In genomic region chr6:109456283-109456583, GRCh38 we compare ENCODE assay signal across 8 cellular contexts. TPM values are rescaled to one million over a fixed set of nuclear protein-coding genes. Genes with fewer than 3 reads are reported as not detected.
DNase-seq lines count a peak whose midpoint lies in the region; ATAC-seq, FAIRE-seq and TF ChIP-seq lines count a peak whose summit lies in the region.

No MANE protein-coding gene starts in this region.

- H3K9me3 ChIP-seq in hepatocyte (ENCODE audit: low read depth) (no peaks in the 10 kb centered on the region), skeletal muscle satellite cell (replicated peaks; ENCODE audit: low read length) (no peaks in the 10 kb centered on the region)

- H3K27ac ChIP-seq in GM23338 (ENCODE audit: low read depth) (no peak overlapping the region), hepatocyte (peak overlapping the region; percentile 87)

- peaks cover 6% of the 10 kb centered on the region; the same call in 1 of the 2 replicates for H4K20me1 ChIP-seq in GM23338 (replicated peaks; ENCODE audit: insufficient read depth)
- H4K20me1 ChIP-seq in hepatocyte (ENCODE audit: insufficient read depth, poor library complexity, severe bottlenecking), result no peaks in the 10 kb centered on the region

- H3K4me1 Mint-ChIP-seq in GM23338, result peaks cover 38% of the 10 kb centered on the region
- peaks cover 63% of the 10 kb centered on the region for H3K4me1 Mint-ChIP-seq in activated CD4-positive, alpha-beta memory T cell treated with anti-CD3 and anti-CD28 coated beads for 36 hours (ENCODE audit: low read depth)

- peaks cover 9% of the 10 kb centered on the region; the same call in 1 of the 2 replicates for H3F3A ChIP-seq in GM23338 (replicated peaks; ENCODE audit: low read depth)

- no peak for TF ChIP-seq POLR2A in GM12891 (IDR thresholded peaks at IDR 0.05; ENCODE audit: low read depth, low read length)

- H3K9ac ChIP-seq in skeletal muscle satellite cell (ENCODE audit: low read depth, low read length), result peak overlapping the region; percentile 77

- POLR2A ChIA-PET in activated CD4-positive, alpha-beta memory T cell treated with anti-CD3 and anti-CD28 coated beads for 36 hours (lab: Charles Lee), result interaction anchor here (0.5 to 5.5 kb wide), 6 partner anchors 12 to 284 kb away, joined by 4 to 37 read pairs (median 10); partner anchors contain the start of genes CD164, PPIL6, SMPD2 and ZBTB24

- peak; percentile 71 for DNase-seq in GM23338 (ENCODE audit: low spot score)
- DNase-seq in activated CD4-positive, alpha-beta memory T cell treated with anti-CD3 and anti-CD28 coated beads for 36 hours, result no peak
- no peak for DNase-seq in hepatocyte (ENCODE audit: low spot score)
- no peak for DNase-seq in stimulated activated CD4-positive, alpha-beta T cell treated with anti-CD3 and anti-CD28 coated beads, Interleukin-2, amount 100 ng/mL, for 24 hours
- no peak for DNase-seq in RKO (ENCODE audit: low spot score)
- no peak for DNase-seq in GM12891 (ENCODE audit: insufficient read length, low spot score)

- H3K79me2 ChIP-seq in GM23338 (replicated peaks; ENCODE audit: insufficient read depth), result no peaks in the 10 kb centered on the region
- H3K79me2 ChIP-seq in hepatocyte, result peaks cover 6% of the 10 kb centered on the region

- 6% methylated on average over 20 of the region's 20 CpGs for WGBS in hepatocyte (ENCODE audit: low lambda C conversion rate, missing lambda C conversion rate)

- H3K27me3 Mint-ChIP-seq in GM23338 (ENCODE audit: insufficient read depth, low read depth, poor library complexity), result peaks cover 27% of the 10 kb centered on the region
- H3K27me3 Mint-ChIP-seq in activated CD4-positive, alpha-beta memory T cell treated with anti-CD3 and anti-CD28 coated beads for 36 hours, result no peaks in the 10 kb centered on the region

- H3K4me3 Mint-ChIP-seq in GM23338, result peak overlapping the region; percentile 97
- peak overlapping the region; percentile 11 for H3K4me3 Mint-ChIP-seq in activated CD4-positive, alpha-beta memory T cell treated with anti-CD3 and anti-CD28 coated beads for 36 hours

- no peaks in the 10 kb centered on the region for H3K9me3 Mint-ChIP-seq in GM23338
- H3K9me3 Mint-ChIP-seq in activated CD4-positive, alpha-beta memory T cell treated with anti-CD3 and anti-CD28 coated beads for 36 hours, result no peaks in the 10 kb centered on the region

- no peak overlapping the region for H3K27ac Mint-ChIP-seq in GM23338
- H3K27ac Mint-ChIP-seq in activated CD4-positive, alpha-beta memory T cell treated with anti-CD3 and anti-CD28 coated beads for 36 hours, result no peak overlapping the region

- peaks cover 8% of the 10 kb centered on the region; the same call in 2 of the 3 replicates for H3K36me3 Mint-ChIP-seq in GM23338 (ENCODE audit: low read depth)
- peaks cover 18% of the 10 kb centered on the region for H3K36me3 Mint-ChIP-seq in activated CD4-positive, alpha-beta memory T cell treated with anti-CD3 and anti-CD28 coated beads for 36 hours

- H3K4me1 ChIP-seq in GM23338 (ENCODE audit: insufficient read depth) (peaks cover 30% of the 10 kb centered on the region), hepatocyte (ENCODE audit: insufficient read depth) (peaks cover 10% of the 10 kb centered on the region), skeletal muscle satellite cell (ENCODE audit: control insufficient read depth, insufficient read depth, low read length) (peaks cover 39% of the 10 kb centered on the region)

- intact Hi-C loops in activated CD4-positive, alpha-beta memory T cell treated with anti-CD3 and anti-CD28 coated beads for 36 hours (cut with micrococcal nuclease), result loop anchor here (5.0 kb wide), 3 partner anchors 269 to 894 kb away; partner anchors contain the start of genes FOXO3 and SESN1

- H3K36me3 ChIP-seq in GM23338 (ENCODE audit: insufficient read depth) (peaks cover 2% of the 10 kb centered on the region; the same call in 1 of the 2 replicates), hepatocyte (replicated peaks; ENCODE audit: insufficient read depth, low read depth) (no peaks in the 10 kb centered on the region), skeletal muscle satellite cell (ENCODE audit: insufficient read depth, low read length) (peaks cover 27% of the 10 kb centered on the region)

- ATAC-seq in GM23338, result no peak; the same call in 2 of the 3 replicates
- ATAC-seq in GM18909 (IDR thresholded peaks at IDR 0.05; ENCODE audit: poor library complexity, unreplicated experiment), result no peak

- H2AFZ ChIP-seq in GM23338 (peak overlapping the region; percentile 95), hepatocyte (peak overlapping the region; percentile 98)

- CTCF ChIA-PET in activated CD4-positive, alpha-beta memory T cell treated with anti-CD3 and anti-CD28 coated beads for 36 hours (lab: Charles Lee), result interaction anchor here (1.4 to 5.4 kb wide), 2 partner anchors 12 to 73 kb away, joined by 5 to 37 read pairs; no protein-coding TSS in a partner anchor

- no peak for TF ChIP-seq CTCF in GM23338 (conservative IDR thresholded peaks at IDR 0.05; ENCODE audit: low read depth in 2 of 2)
- no peak for TF ChIP-seq CTCF in hepatocyte (IDR thresholded peaks at IDR 0.05; ENCODE audit: poor library complexity)

- H3K4me3 ChIP-seq in GM23338 (peak overlapping the region; percentile 94), hepatocyte (peak overlapping the region; percentile 95), skeletal muscle satellite cell (ENCODE audit: low read length) (peak overlapping the region; percentile 95)

- peak overlapping the region; percentile 85 for H3K4me2 ChIP-seq in GM23338
- H3K4me2 ChIP-seq in hepatocyte, result peak overlapping the region; percentile 93
- peak overlapping the region; percentile 93 for H3K4me2 ChIP-seq in skeletal muscle satellite cell (ENCODE audit: low read length)

- H3K27me3 ChIP-seq in GM23338 (ENCODE audit: insufficient read depth) (no peaks in the 10 kb centered on the region; the same call in 1 of the 2 replicates), hepatocyte (no peaks in the 10 kb centered on the region), skeletal muscle satellite cell (ENCODE audit: control insufficient read depth, insufficient read depth, low read length) (no peaks in the 10 kb centered on the region)

- no peak for FAIRE-seq in GM12891 (lab: Jason Lieb, UNC)

- no peaks in the 10 kb centered on the region for H3K9me2 ChIP-seq in GM23338 (ENCODE audit: insufficient read depth)
- H3K9me2 ChIP-seq in hepatocyte (replicated peaks; ENCODE audit: insufficient read depth), result no peaks in the 10 kb centered on the region

TF ChIP-seq in GM23338, 12 proteins besides CTCF, POLR2A, EP300 and RAD21 (continues in another document):
- TF ChIP-seq ZNF114 (CRISPR knock-in tag; IDR thresholded peaks at IDR 0.05) (no peak), ETS1 (IDR thresholded peaks at IDR 0.05) (no peak), ZNF331 (CRISPR knock-in tag; IDR thresholded peaks at IDR 0.05; ENCODE audit: low read depth) (no peak)

TF ChIP-seq in GM12891, 5 proteins besides CTCF, POLR2A, EP300 and RAD21:
- no peak for TF ChIP-seq TAF1 (IDR thresholded peaks at IDR 0.05; ENCODE audit: low read depth, low read length)
- no peak for TF ChIP-seq PAX5 (IDR thresholded peaks at IDR 0.05; ENCODE audit: insufficient read depth, low read length, severe bottlenecking)
- no peak for TF ChIP-seq SPI1 (IDR thresholded peaks at IDR 0.05; ENCODE audit: low read depth, low read length)
- no peak for TF ChIP-seq POLR2AphosphoS5 (IDR thresholded peaks at IDR 0.05; ENCODE audit: low read depth, low read length)
- TF ChIP-seq POU2F2 (IDR thresholded peaks at IDR 0.05; ENCODE audit: low read depth, low read length), result no peak

RNA-seq across cellular contexts. Expression of gene MICAL1, which starts 0.7 kb away (rescaled TPM):
- 77.8 TPM in 2 replicates for total RNA-seq in GM23338 (2014; rRNA removed; shearing (Covaris generic))
- polyA plus RNA-seq in GM23338 (2016; fragmentation: Nextera tagmentation; extraction: Ambion mirVana), result 23.7 and 27.8 TPM in 2 replicates
- 10 to 100 TPM; 39.4 to 45.0 TPM for total RNA-seq in activated CD4-positive, alpha-beta memory T cell treated with anti-CD3 and anti-CD28 coated beads for 36 hours
- 38.2 and 46.5 TPM in 2 replicates for total RNA-seq in hepatocyte
- polyA plus RNA-seq in hepatocyte, result 51.2 and 52.7 TPM in 2 replicates
- total RNA-seq in skeletal muscle satellite cell (2012; rRNA removed), result 64.2 and 69.5 TPM in 2 replicates
- polyA plus RNA-seq in GM12891 (2012; ENCODE audit: low read depth, missing spikeins), result 39.9 TPM

RNA-seq across cellular contexts. Expression of gene SMPD2, which starts 15.7 kb away (rescaled TPM):
- 10.9 and 12.6 TPM in 2 replicates for total RNA-seq in GM23338 (2014; rRNA removed; shearing (Covaris generic))
- 4.9 and 5.6 TPM in 2 replicates for polyA plus RNA-seq in GM23338 (2016; fragmentation: Nextera tagmentation; extraction: Ambion mirVana)
- 1 to 10 TPM; 9.7 TPM for total RNA-seq in activated CD4-positive, alpha-beta memory T cell treated with anti-CD3 and anti-CD28 coated beads for 36 hours
- total RNA-seq in hepatocyte, result 9.3 and 15.3 TPM in 2 replicates
- 19.2 and 25.1 TPM in 2 replicates for polyA plus RNA-seq in hepatocyte
- 14.2 and 15.3 TPM in 2 replicates for total RNA-seq in skeletal muscle satellite cell (2012; rRNA removed)
- polyA plus RNA-seq in GM12891 (2012; ENCODE audit: low read depth, missing spikeins), result 7.4 TPM

RNA-seq across cellular contexts. Expression of gene PPIL6, which starts 15.8 kb away (rescaled TPM):
- total RNA-seq in GM23338 (2014; rRNA removed; shearing (Covaris generic)), result 1.5 and 1.7 TPM in 2 replicates
- polyA plus RNA-seq in GM23338 (2016; fragmentation: Nextera tagmentation; extraction: Ambion mirVana), result 0.54 and 1.7 TPM in 2 replicates
- total RNA-seq in activated CD4-positive, alpha-beta memory T cell treated with anti-CD3 and anti-CD28 coated beads for 36 hours, result under 1 TPM; 0.43 to 0.46 TPM
- total RNA-seq in hepatocyte, result 2.2 and 2.6 TPM in 2 replicates
- 2.9 and 3.8 TPM in 2 replicates for polyA plus RNA-seq in hepatocyte
- 1.3 and 2.5 TPM in 2 replicates for total RNA-seq in skeletal muscle satellite cell (2012; rRNA removed)
- 0.21 TPM for polyA plus RNA-seq in GM12891 (2012; ENCODE audit: low read depth, missing spikeins)

RNA-seq across cellular contexts. Expression of gene ZBTB24, which starts 26.8 kb away (rescaled TPM):
- total RNA-seq in GM23338 (2014; rRNA removed; shearing (Covaris generic)), result 22.0 and 26.6 TPM in 2 replicates
- polyA plus RNA-seq in GM23338 (2016; fragmentation: Nextera tagmentation; extraction: Ambion mirVana) (7.2 and 7.9 TPM in 2 replicates), hepatocyte (2.5 and 3.8 TPM in 2 replicates)
- total RNA-seq in activated CD4-positive, alpha-beta memory T cell treated with anti-CD3 and anti-CD28 coated beads for 36 hours, result 10 to 100 TPM; 10.9 to 11.8 TPM
- total RNA-seq in hepatocyte, result 6.7 and 6.9 TPM in 2 replicates
- total RNA-seq in skeletal muscle satellite cell (2012; rRNA removed), result 7.4 TPM in 2 replicates
- 5.2 TPM for polyA plus RNA-seq in GM12891 (2012; ENCODE audit: low read depth, missing spikeins)
